18 cellular contexts compared by ENCODE assay signal in the genomic region with DNA sequence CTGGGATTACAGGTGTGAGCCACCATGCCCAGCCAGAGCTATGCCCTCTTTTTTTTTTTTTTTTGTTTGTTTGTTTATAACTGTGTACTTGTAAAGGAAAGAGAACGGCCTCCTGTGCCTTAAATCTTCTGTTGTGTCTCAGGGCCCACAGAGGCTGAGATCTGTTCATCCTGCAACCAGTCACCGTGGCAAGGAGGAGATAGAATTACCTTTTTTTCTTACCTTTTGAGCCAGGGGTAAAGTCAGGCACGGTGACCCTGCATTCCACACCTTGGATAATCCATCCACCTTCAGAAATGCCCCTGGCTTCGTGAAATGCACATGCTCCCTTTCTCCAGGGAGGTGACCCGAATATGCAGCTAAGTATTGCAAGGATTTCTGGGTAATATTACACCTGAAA.
"Had no signal": no experiment of that assay in that cellular context is flagged by ENCODE, and none has a peak within 500 bp of the region (broad histone marks: within the 10 kb centered on the region; RNA-seq: fewer than 3 reads in every experiment).

No MANE protein-coding gene starts in this region.

- H3K27ac ChIP-seq: SJSA1, SK-N-MC had no signal

- H3K27me3 ChIP-seq: SJSA1 had no signal

- DNase-seq: IMR-90, MV-4-11, NCI-H1092, NCI-H1105 treated with DMSO at 0.1 percent for 48 hours, NCI-H1417 treated with DMSO at 0.1 percent for 48 hours, NCI-H1694 treated with DMSO at 0.1 percent for 48 hours, NCI-H1930, NCI-H2081, NCI-H2107, NCI-H2227 treated with DMSO at 0.1 percent for 48 hours, NCI-H524 treated with DMSO at 0.1 percent for 48 hours, Right ventricle myocardium superior, RPMI8226, SIG-M5 had no signal

- H3K4me3 ChIP-seq: K562, SJSA1, SK-N-MC had no signal

- ATAC-seq: HepG2, K562 had no signal

- H3K36me3 ChIP-seq: SJSA1 had no signal
